In genomic region chr22:23716811-23717801, GRCh38 we compare ENCODE assay signal across 8 cellular contexts. TPM values are rescaled to one million over a fixed set of nuclear protein-coding genes. Genes with fewer than 3 reads are reported as not detected.
DNase-seq lines count a peak whose midpoint lies in the region; ATAC-seq and TF ChIP-seq lines count a peak whose summit lies in the region.

No MANE protein-coding gene starts in this region.

- no peaks in the 10 kb centered on the region for H3K27me3 Mint-ChIP-seq in nephron (ENCODE audit: low read depth)

- peak overlapping the region; percentile 84 for H3K4me3 ChIP-seq in RWPE2 (ENCODE audit: severe bottlenecking)

- peak overlapping the region; percentile 83 to 89 (median 87) for H3K4me3 Mint-ChIP-seq in nephron

- peaks cover 14% of the 10 kb centered on the region for H3K36me3 Mint-ChIP-seq in nephron (ENCODE audit: low read depth)

- H3K4me1 ChIP-seq in RWPE2 (ENCODE audit: insufficient read depth, poor library complexity, severe bottlenecking), result no peaks in the 10 kb centered on the region

- TF ChIP-seq CTCF in RWPE2 (IDR thresholded peaks at IDR 0.05; ENCODE audit: poor library complexity, severe bottlenecking) (no peak), nephron (IDR thresholded peaks at IDR 0.05; ENCODE audit: unreplicated experiment in 3 of 3) (no peak)

- ATAC-seq in GM21515 (IDR thresholded peaks at IDR 0.05; ENCODE audit: unreplicated experiment), result peak; percentile 82
- peak; percentile 94 for ATAC-seq in RWPE2 (ENCODE audit: low read depth)

- no peaks in the 10 kb centered on the region for H3K27me3 ChIP-seq in RWPE2 (ENCODE audit: insufficient read depth, poor library complexity, severe bottlenecking)

- DNase-seq in COLO829 (ENCODE audit: low spot score) (peak; percentile 91), LHCN-M2 (ENCODE audit: low read depth) (peak; percentile 81), RWPE2 (ENCODE audit: low spot score) (no peak), activated gamma-delta T cell (lab: John Stamatoyannopoulos, UW) (peak; percentile 66), fibroblast of the conjunctiva (ENCODE audit: low read depth) (peak; percentile 78)
- DNase-seq in stimulated activated naive CD4-positive, alpha-beta T cell treated with Interleukin-2 at 50 U/mL for 16 hours (lab: John Stamatoyannopoulos, UW), result peak; percentile 74

- H3K4me1 Mint-ChIP-seq in nephron, result peaks cover 4% of the 10 kb centered on the region

- peak overlapping the region; percentile 76 to 89 (median 81) for H3K27ac Mint-ChIP-seq in nephron

- H3K27ac ChIP-seq in RWPE2 (ENCODE audit: poor library complexity, severe bottlenecking), result peak overlapping the region; percentile 15

- H3K9me3 ChIP-seq in RWPE2 (ENCODE audit: severe bottlenecking), result no peaks in the 10 kb centered on the region

- peaks cover 26% of the 10 kb centered on the region for H3K36me3 ChIP-seq in RWPE2 (ENCODE audit: low read depth)

- H3K9me3 Mint-ChIP-seq in nephron, result no peaks in the 10 kb centered on the region

RNA-seq across cellular contexts. Expression of gene RGL4, which starts 26.3 kb away (rescaled TPM):
- not detected in 2 replicates for total RNA-seq in LHCN-M2 (2014; rRNA removed)
- 0.07 TPM for polyA plus RNA-seq in LHCN-M2 (2012)

RNA-seq across cellular contexts. Expression of gene ZNF70, which starts 33.8 kb away (rescaled TPM):
- 2.2 TPM in 2 replicates for total RNA-seq in LHCN-M2 (2014; rRNA removed)
- polyA plus RNA-seq in LHCN-M2 (2012), result 1.8 TPM

RNA-seq across cellular contexts. Expression of gene VPREB3, which starts 37.1 kb away (rescaled TPM):
- total RNA-seq in LHCN-M2 (2014; rRNA removed), result not detected in 2 replicates
- 0.15 TPM for polyA plus RNA-seq in LHCN-M2 (2012)

RNA-seq across cellular contexts. Expression of gene C22orf15, which starts 45.7 kb away (rescaled TPM):
- total RNA-seq in LHCN-M2 (2014; rRNA removed), result 0.06 TPM in 1 of 2 replicates, not detected in the other
- polyA plus RNA-seq in LHCN-M2 (2012), result 0.33 TPM

RNA-seq across cellular contexts. Expression of gene CHCHD10, which starts 50.7 kb away (rescaled TPM):
- 0.19 and 0.46 TPM in 2 replicates for total RNA-seq in LHCN-M2 (2014; rRNA removed)
- polyA plus RNA-seq in LHCN-M2 (2012), result 75.6 TPM
